25 cellular contexts compared by ENCODE assay signal in genomic region chr17:52181842-52182241, GRCh38. TPM values are rescaled to one million over a fixed set of nuclear protein-coding genes. Genes with fewer than 3 reads are reported as not detected.
A peak's percentile ranks its signal among the peaks of the same experiment; 100 is the strongest.
DNase-seq lines count a peak whose midpoint lies in the region; ATAC-seq and TF ChIP-seq lines count a peak whose summit lies in the region.
"Had no signal": no experiment of that assay in that cellular context is flagged by ENCODE, and none has a peak within 500 bp of the region (broad histone marks: within the 10 kb centered on the region; RNA-seq: fewer than 3 reads in every experiment).

No MANE protein-coding gene starts in this region.

- CTCF ChIA-PET in RWPE1 (lab: Yijun Ruan, JAX): no interaction called here

- peak; percentile 96 for DNase-seq in DMS153 (lab: John Stamatoyannopoulos, UW)
- peak; percentile 9 for DNase-seq in NCI-H128 (lab: John Stamatoyannopoulos, UW; ENCODE audit: unreplicated experiment)
- DNase-seq in NCI-H2196 treated with DMSO at 0.1 percent for 48 hours (lab: John Stamatoyannopoulos, UW; ENCODE audit: unreplicated experiment): peak; percentile 79
- DNase-seq in mucosa of gallbladder (ENCODE audit: low spot score): no peak
- no peak for DNase-seq in middle frontal gyrus (ENCODE audit: extremely low spot score, low spot score)
- no peak for DNase-seq in RWPE1 (ENCODE audit: low spot score)
- DNase-seq: activated naive CD4-positive, alpha-beta T cell treated with anti-CD3 and anti-CD28 coated beads for 36 hours; effector memory CD4-positive, alpha-beta T cell; erythroblast; foreskin fibroblast; HFFc6; left ventricle myocardium superior; midbrain; PC-9; right lobe of liver; SHP77; stimulated activated naive CD8-positive, alpha-beta T cell treated with anti-CD3 and anti-CD28 coated beads, Interleukin-15, amount 100 ng/mL, for 72 hours; T1000; thyroid gland had no signal

- POLR2A ChIA-PET in RWPE1 (lab: Yijun Ruan, JAX; ENCODE audit: low non-redundant PET): no interaction called here

- ATAC-seq in GM19467 (IDR thresholded peaks at IDR 0.05; ENCODE audit: unreplicated experiment): no peak
- ATAC-seq: left ventricle myocardium superior; right lobe of liver; stimulated activated naive CD8-positive, alpha-beta T cell treated with anti-CD3 and anti-CD28 coated beads, Interleukin-15, amount 100 ng/mL, for 72 hours; WTC11 had no signal

- TF ChIP-seq CTCF in VCaP (conservative IDR thresholded peaks at IDR 0.05) (no peak), RWPE1 (conservative IDR thresholded peaks at IDR 0.05; ENCODE audit: low read depth) (no peak)

- H3K27ac ChIP-seq in VCaP: peak overlapping the region; percentile 80
- H3K27ac ChIP-seq in RWPE1: no peak overlapping the region
- H3K27ac ChIP-seq: C4-2B, parathyroid adenoma, PC-9, right lobe of liver, thyroid gland had no signal

RNA-seq across cellular contexts. Expression of gene CA10, which starts 23.3 kb away (rescaled TPM):
- 0.17 TPM for total RNA-seq in mucosa of gallbladder
- total RNA-seq: activated naive CD4-positive, alpha-beta T cell treated with anti-CD3 and anti-CD28 coated beads for 36 hours; G401; HFFc6; left ventricle myocardium superior; PC-9; right lobe of liver; thyroid gland had no signal

Comparison
In these comparisons a context has a peak if more than half of its experiments do, and no peak if none do; other contexts are left out.
1. DNase-seq: peak in DMS153 (single experiment), NCI-H128 (single experiment) and NCI-H2196 treated with DMSO at 0.1 percent for 48 hours (single experiment); none in mucosa of gallbladder (single experiment), middle frontal gyrus (single experiment) and RWPE1 (single experiment).